Comparison of ENCODE assay signal across 31 cellular contexts in genomic region chr3:187903697-187904096, GRCh38.
"Had no signal": no experiment of that assay in that cellular context is flagged by ENCODE, and none has a peak within 500 bp of the region (broad histone marks: within the 10 kb centered on the region; RNA-seq: fewer than 3 reads in every experiment).

No MANE protein-coding gene starts in this region.

- H3K36me3 Mint-ChIP-seq: natural killer cell; neural progenitor cell; stimulated activated memory B cell treated with anti-CD40 and anti-IgM and Interleukin-4, amounts not matched to agents 10 μg/mL and 1 μg/mL and 100 μg/mL, for 72 hours; type B pancreatic cell had no signal

- DNase-seq: natural killer cell; occipital lobe; ovary; posterior cingulate gyrus; psoas muscle; right cardiac atrium; spleen; stimulated activated CD4-positive, alpha-beta T cell treated with anti-CD3 and anti-CD28 coated beads, Interleukin-12 subunit alpha, Interleukin-12 subunit beta, amount 100 ng/mL, for 4 hours; stimulated activated CD4-positive, alpha-beta T cell treated with anti-CD3 and anti-CD28 coated beads, Interleukin-1b, Interleukin-23, amount 100 ng/mL, for 48 hours; stimulated activated CD4-positive, alpha-beta T cell treated with anti-CD3 and anti-CD28 coated beads, Interleukin-4, amount 100 ng/mL, for 1 hour; stimulated activated CD4-positive, alpha-beta T cell treated with anti-CD3 and anti-CD28 coated beads, Interleukin-4, amount 100 ng/mL, for 4 hours; stimulated activated CD8-positive, alpha-beta memory T cell treated with anti-CD3 and anti-CD28 coated beads, Interleukin-4, amount 100 ng/mL, for 48 hours; stimulated activated naive CD4-positive, alpha-beta T cell; stimulated activated naive CD8-positive, alpha-beta T cell treated with anti-CD3 and anti-CD28 coated beads, Interleukin-15, amount 100 ng/mL, for 72 hours; stimulated activated naive CD8-positive, alpha-beta T cell treated with anti-CD3 and anti-CD28 coated beads, Interleukin-15, Interleukin-2, amounts not matched to agents 100 U/mL and 50 U/mL, for 24 hours; substantia nigra; testis; tibial artery; transverse colon; upper lobe of right lung; uterus had no signal

- H3K9me3 ChIP-seq: ovary, psoas muscle, spleen, suprapubic skin, testis, tibial artery, transverse colon, upper lobe of right lung, uterus had no signal

- H3K79me2 ChIP-seq: parathyroid adenoma had no signal

- H3K4me3 ChIP-seq: neural progenitor cell, ovary, psoas muscle, skin epidermis, smooth muscle cell, spleen, suprapubic skin, testis, tibial artery, transverse colon, upper lobe of right lung, uterus had no signal

- H3K27me3 ChIP-seq: neural progenitor cell, ovary, suprapubic skin, testis, tibial artery, transverse colon, upper lobe of right lung, uterus had no signal

- H3K36me3 ChIP-seq: neural progenitor cell, ovary, spleen, suprapubic skin, tibial artery, transverse colon, upper lobe of right lung, uterus had no signal

- H3K4me1 ChIP-seq: neural progenitor cell, parathyroid adenoma, psoas muscle, testis, transverse colon, upper lobe of right lung had no signal

- H3K4me2 ChIP-seq: neural progenitor cell, smooth muscle cell had no signal

- H3K9ac ChIP-seq: neural progenitor cell, parathyroid adenoma had no signal

- ATAC-seq: natural killer cell; psoas muscle; right cardiac atrium; sciatic nerve; stimulated activated memory B cell treated with anti-CD40 and anti-IgM and Interleukin-4, amounts not matched to agents 10 μg/mL and 1 μg/mL and 100 μg/mL, for 72 hours; stimulated activated naive CD8-positive, alpha-beta T cell treated with anti-CD3 and anti-CD28 coated beads, Interleukin-15, amount 100 ng/mL, for 72 hours; stimulated activated naive CD8-positive, alpha-beta T cell treated with anti-CD3 and anti-CD28 coated beads, Interleukin-15, Interleukin-2, amounts not matched to agents 100 U/mL and 50 U/mL, for 24 hours; upper lobe of right lung had no signal

- H3K27ac ChIP-seq: neural progenitor cell, ovary, parathyroid adenoma, psoas muscle, skin epidermis, spleen, suprapubic skin, testis, tibial artery, transverse colon, upper lobe of right lung, uterus had no signal

- H3K27me3 Mint-ChIP-seq: stimulated activated naive CD8-positive, alpha-beta T cell treated with anti-CD3 and anti-CD28 coated beads, Interleukin-15, amount 100 ng/mL, for 72 hours; type B pancreatic cell had no signal

- H3K9me3 Mint-ChIP-seq: natural killer cell; nephron; neural progenitor cell; stimulated activated memory B cell treated with anti-CD40 and anti-IgM and Interleukin-4, amounts not matched to agents 10 μg/mL and 1 μg/mL and 100 μg/mL, for 72 hours; stimulated activated naive CD8-positive, alpha-beta T cell treated with anti-CD3 and anti-CD28 coated beads, Interleukin-15, amount 100 ng/mL, for 72 hours; type B pancreatic cell had no signal

- H3K4me1 Mint-ChIP-seq: neural progenitor cell; stimulated activated memory B cell treated with anti-CD40 and anti-IgM and Interleukin-4, amounts not matched to agents 10 μg/mL and 1 μg/mL and 100 μg/mL, for 72 hours had no signal

- H2AFZ ChIP-seq: neural progenitor cell, parathyroid adenoma had no signal

- H3K4me3 Mint-ChIP-seq: natural killer cell; nephron; neural progenitor cell; stimulated activated memory B cell treated with anti-CD40 and anti-IgM and Interleukin-4, amounts not matched to agents 10 μg/mL and 1 μg/mL and 100 μg/mL, for 72 hours; stimulated activated naive CD8-positive, alpha-beta T cell treated with anti-CD3 and anti-CD28 coated beads, Interleukin-15, amount 100 ng/mL, for 72 hours; type B pancreatic cell had no signal

- H3K27ac Mint-ChIP-seq: natural killer cell; nephron; neural progenitor cell; progenitor cell of endocrine pancreas; stimulated activated memory B cell treated with anti-CD40 and anti-IgM and Interleukin-4, amounts not matched to agents 10 μg/mL and 1 μg/mL and 100 μg/mL, for 72 hours; stimulated activated naive CD8-positive, alpha-beta T cell treated with anti-CD3 and anti-CD28 coated beads, Interleukin-15, amount 100 ng/mL, for 72 hours; type B pancreatic cell had no signal
